ENCODE assay signal across 21 cellular contexts in genomic region chr10:7168414-7168813, GRCh38.
A peak's percentile ranks its signal among the peaks of the same experiment; 100 is the strongest.
DNase-seq lines count a peak whose midpoint lies in the region; ATAC-seq, FAIRE-seq and TF ChIP-seq lines count a peak whose summit lies in the region.
"Had no signal": no experiment of that assay in that cellular context is flagged by ENCODE, and none has a peak within 500 bp of the region (broad histone marks: within the 10 kb centered on the region; RNA-seq: fewer than 3 reads in every experiment).

No MANE protein-coding gene starts in this region.

- no peak for FAIRE-seq in small intestine (lab: Jason Lieb, UNC)
- FAIRE-seq: GM19239 had no signal

- no peaks in the 10 kb centered on the region for H3K79me2 ChIP-seq in MM.1S (ENCODE audit: low read length)

- H3K36me3 Mint-ChIP-seq in T-helper 17 cell (ENCODE audit: low read depth) = peaks cover 3% of the 10 kb centered on the region

- no peaks in the 10 kb centered on the region for H4K20me1 ChIP-seq in MM.1S (ENCODE audit: insufficient read depth, low read length)

- DNase-seq in NCI-H748 (lab: John Stamatoyannopoulos, UW; ENCODE audit: unreplicated experiment) (peak; percentile 0), NCI-H748 treated with DMSO at 0.1 percent for 48 hours (lab: John Stamatoyannopoulos, UW) (no peak), DMS153 treated with DMSO at 0.1 percent for 48 hours (lab: John Stamatoyannopoulos, UW; ENCODE audit: unreplicated experiment) (peak; percentile 0), T-helper 17 cell (no peak), small intestine (peak; percentile 18), SHP77 treated with DMSO at 0.1 percent for 48 hours (lab: John Stamatoyannopoulos, UW) (no peak), MM.1S (no peak)
- DNase-seq: BE2C, COR-L47, EL, GF-D8, IMR-90, MV-4-11, NCI-H1436 treated with DMSO at 0.1 percent for 48 hours, NCI-H2081, NCI-H82, Right ventricle myocardium superior, SW 1271, T-helper 2 cell had no signal

- H3F3A ChIP-seq in MM.1S (ENCODE audit: insufficient read depth, low read length) = no peaks in the 10 kb centered on the region

- no peaks in the 10 kb centered on the region for H3K27me3 Mint-ChIP-seq in T-helper 17 cell

- H2AFZ ChIP-seq in MM.1S (ENCODE audit: low read length) = no peak overlapping the region

- no peak overlapping the region for H3K4me2 ChIP-seq in MM.1S (ENCODE audit: low read depth, low read length)

- ATAC-seq in T-helper 17 cell = no peak

- H3K4me1 ChIP-seq in small intestine (ENCODE audit: control insufficient read depth in 2 of 2, insufficient read depth in 1 of 2, low read depth in 1 of 2, low read length in 1 of 2) (no peaks in the 10 kb centered on the region), MM.1S (ENCODE audit: low read length) (no peaks in the 10 kb centered on the region)
- H3K4me1 ChIP-seq: BE2C had no signal

- H3K27ac ChIP-seq in small intestine (ENCODE audit: low read depth in 1 of 2, low read length in 1 of 2) (no peak overlapping the region), MM.1S (ENCODE audit: low read length) (no peak overlapping the region)
- H3K27ac ChIP-seq: SK-N-MC had no signal

- peak overlapping the region; percentile 21 for H3K27ac Mint-ChIP-seq in T-helper 17 cell

- H3K4me3 ChIP-seq in small intestine (ENCODE audit: low read depth in 1 of 2, low read length in 2 of 2) (no peak overlapping the region), MM.1S (ENCODE audit: low read length) (no peak overlapping the region)
- H3K4me3 ChIP-seq: SK-N-MC had no signal

- WGBS in small intestine, 3 donors = 53 to 83% (median 65%) methylated on average over 13 of the region's 13 CpGs

- H3K36me3 ChIP-seq in small intestine (ENCODE audit: control insufficient read depth in 2 of 2, insufficient read depth in 2 of 2, low read length in 2 of 2) (peaks cover 0 to 15% of the 10 kb centered on the region in 2 donors), MM.1S (replicated peaks; ENCODE audit: insufficient read depth, low read length) (peaks cover 6% of the 10 kb centered on the region; the same call in 1 of the 2 replicates)

- no peak overlapping the region for H3K9ac ChIP-seq in MM.1S (ENCODE audit: low read length)

- H3K27me3 ChIP-seq in small intestine (ENCODE audit: control insufficient read depth in 2 of 2, insufficient read depth in 2 of 2, low read length in 2 of 2) (no peaks in the 10 kb centered on the region), MM.1S (replicated peaks; ENCODE audit: insufficient read depth, low read length) (no peaks in the 10 kb centered on the region)
- H3K27me3 ChIP-seq: BE2C had no signal

- no peak overlapping the region for H3K4me3 Mint-ChIP-seq in T-helper 17 cell

- no peaks in the 10 kb centered on the region for H3K9me2 ChIP-seq in MM.1S (replicated peaks; ENCODE audit: insufficient read depth, low read length)

- TF ChIP-seq CTCF in MM.1S (IDR thresholded peaks at IDR 0.05; ENCODE audit: low read length) = no peak

- H3K4me1 Mint-ChIP-seq in T-helper 17 cell = no peaks in the 10 kb centered on the region

- H3K9me3 ChIP-seq in T-helper 17 cell (ENCODE audit: control insufficient read depth, low read length, poor library complexity, severe bottlenecking) = no peaks in the 10 kb centered on the region
- H3K9me3 ChIP-seq in small intestine (ENCODE audit: control insufficient read depth, low read depth) = no peaks in the 10 kb centered on the region
- no peaks in the 10 kb centered on the region for H3K9me3 ChIP-seq in MM.1S (replicated peaks; ENCODE audit: insufficient read depth, low read length)
- H3K9me3 ChIP-seq: BE2C had no signal

Comparison
In these comparisons a context has a peak if more than half of its experiments do, and no peak if none do; other contexts are left out.
1. DNase-seq: peak in NCI-H748 (single experiment), DMS153 treated with DMSO at 0.1 percent for 48 hours (single experiment) and small intestine (single experiment); none in NCI-H748 treated with DMSO at 0.1 percent for 48 hours (single experiment), T-helper 17 cell (0 of 3), SHP77 treated with DMSO at 0.1 percent for 48 hours (single experiment) and MM.1S (single experiment).